14 cellular contexts compared by ENCODE assay signal in genomic region chr12:12582193-12582881, GRCh38. TPM values are rescaled to one million over a fixed set of nuclear protein-coding genes. Genes with fewer than 3 reads are reported as not detected.
A peak's percentile ranks its signal among the peaks of the same experiment; 100 is the strongest.
DNase-seq lines count a peak whose midpoint lies in the region; ATAC-seq and TF ChIP-seq lines count a peak whose summit lies in the region.
"Had no signal": no experiment of that assay in that cellular context is flagged by ENCODE, and none has a peak within 500 bp of the region (broad histone marks: within the 10 kb centered on the region; RNA-seq: fewer than 3 reads in every experiment).

No MANE protein-coding gene starts in this region.

- H3K9me3 Mint-ChIP-seq in Calu3 (ENCODE audit: low read depth, unreplicated experiment): no peaks in the 10 kb centered on the region
- H3K9me3 Mint-ChIP-seq: immature natural killer cell had no signal

- CTCF ChIA-PET in PC-9 (lab: Charles Lee) (no interaction called here), Calu3 (lab: Charles Lee) (interaction anchor here (0.6 kb wide), 1 partner anchor 39 kb away, joined by 3 read pairs; no protein-coding TSS in a partner anchor), SK-N-SH (lab: Yijun Ruan, JAX) (no interaction called here)

- BruUV-seq in PC-9 (replicated peaks; lab: Mats Ljungman, UMichigan) (no TSS peak), Calu3 (replicated peaks; lab: Mats Ljungman, UMichigan) (no TSS peak)

- TF ChIP-seq CTCF in PC-9 (conservative IDR thresholded peaks at IDR 0.05) (no peak), Calu3 (IDR thresholded peaks at IDR 0.05; ENCODE audit: unreplicated experiment) (no peak), SK-N-SH (IDR thresholded peaks at IDR 0.05) (no peak)

- no peaks in the 10 kb centered on the region for H3K36me3 ChIP-seq in PC-9 (ENCODE audit: low read depth)
- H3K36me3 ChIP-seq in urinary bladder (ENCODE audit: insufficient read depth): no peaks in the 10 kb centered on the region
- H3K36me3 ChIP-seq in SK-N-SH (replicated peaks in 1 of 2; ENCODE audit: control insufficient read depth in 1 of 2, insufficient read depth in 2 of 2, low read length in 1 of 2): no peaks in the 10 kb centered on the region
- H3K36me3 ChIP-seq: BE2C, pancreas had no signal

- H4K20me1 ChIP-seq in PC-9 (ENCODE audit: insufficient read depth) (no peaks in the 10 kb centered on the region), SK-N-SH (ENCODE audit: insufficient read depth) (no peaks in the 10 kb centered on the region)

- H3K9me2 ChIP-seq in PC-9 (ENCODE audit: insufficient read depth) (no peaks in the 10 kb centered on the region), SK-N-SH (no peaks in the 10 kb centered on the region)

- H3K79me2 ChIP-seq in PC-9 (ENCODE audit: low read depth) (no peaks in the 10 kb centered on the region), SK-N-SH (ENCODE audit: insufficient read depth) (no peaks in the 10 kb centered on the region)

- H2AFZ ChIP-seq in PC-9 (no peak overlapping the region), SK-N-SH (ENCODE audit: low read depth) (no peak overlapping the region)

- H3K4me3 Mint-ChIP-seq in Calu3 (ENCODE audit: low read depth, unreplicated experiment): no peak overlapping the region
- H3K4me3 Mint-ChIP-seq: activated naive CD8-positive, alpha-beta T cell; immature natural killer cell had no signal

- H3K36me3 Mint-ChIP-seq in Calu3 (ENCODE audit: insufficient read depth, unreplicated experiment): peaks cover 5% of the 10 kb centered on the region
- H3K36me3 Mint-ChIP-seq: activated naive CD8-positive, alpha-beta T cell; immature natural killer cell had no signal

- H3K27ac ChIP-seq in PC-9 (peak overlapping the region; percentile 91), urinary bladder (ENCODE audit: low read depth) (peak overlapping the region; percentile 2), SK-N-SH (ENCODE audit: low read depth in 2 of 2, low read length in 1 of 2) (no peak overlapping the region)

- no peak for TF ChIP-seq RAD21 in SK-N-SH (IDR thresholded peaks at IDR 0.05; ENCODE audit: low read length)

- peak; percentile 27 for ATAC-seq in HG02840 (IDR thresholded peaks at IDR 0.05; ENCODE audit: low FRiP score, unreplicated experiment)

- H3F3A ChIP-seq in PC-9 (ENCODE audit: insufficient read depth, low read depth) (peaks cover 31% of the 10 kb centered on the region), SK-N-SH (replicated peaks; ENCODE audit: insufficient read depth) (no peaks in the 10 kb centered on the region)

- POLR2A ChIA-PET in PC-9 (lab: Charles Lee; ENCODE audit: unreplicated experiment): interaction anchor here (0.6 kb wide), 1 partner anchor 76 kb away, joined by 3 read pairs; no protein-coding TSS in a partner anchor
- POLR2A ChIA-PET in SK-N-SH (lab: Yijun Ruan, JAX): no interaction called here

- H3K9me3 ChIP-seq in PC-9 (ENCODE audit: insufficient read depth, low read depth) (no peaks in the 10 kb centered on the region), SK-N-SH (no peaks in the 10 kb centered on the region)
- H3K9me3 ChIP-seq: BE2C, pancreas had no signal

- no peaks in the 10 kb centered on the region for H3K27me3 ChIP-seq in PC-9 (ENCODE audit: insufficient read depth, low read depth)
- no peaks in the 10 kb centered on the region for H3K27me3 ChIP-seq in SK-N-SH (ENCODE audit: insufficient read depth)
- H3K27me3 ChIP-seq: BE2C, pancreas had no signal

- intact Hi-C loops in PC-9 (cut with micrococcal nuclease; ENCODE audit: unreplicated experiment): no loop called here
- intact Hi-C loops in Calu3 (cut with micrococcal nuclease; ENCODE audit: unreplicated experiment): no loop called here

- H3K27ac Mint-ChIP-seq in Calu3 (ENCODE audit: unreplicated experiment): no peak overlapping the region
- H3K27ac Mint-ChIP-seq: activated naive CD8-positive, alpha-beta T cell; immature natural killer cell had no signal

- no peaks in the 10 kb centered on the region for H3K27me3 Mint-ChIP-seq in Calu3 (ENCODE audit: unreplicated experiment)
- H3K27me3 Mint-ChIP-seq: activated naive CD8-positive, alpha-beta T cell had no signal

- H3K4me1 ChIP-seq in PC-9 (replicated peaks; ENCODE audit: insufficient read depth) (peaks cover 64% of the 10 kb centered on the region), urinary bladder (ENCODE audit: insufficient read depth) (peaks cover 1% of the 10 kb centered on the region), SK-N-SH (ENCODE audit: control insufficient read depth in 1 of 2, insufficient read depth in 2 of 2, low read depth in 1 of 2, low read length in 1 of 2) (peaks cover 0 to 12% of the 10 kb centered on the region in 2 experiments; a peak in 2 of 4 replicates)
- H3K4me1 ChIP-seq: BE2C had no signal

- H3K4me2 ChIP-seq in PC-9: peak overlapping the region; percentile 72
- no peak overlapping the region for H3K4me2 ChIP-seq in SK-N-SH

- no peak for TF ChIP-seq EP300 in SK-N-SH (IDR thresholded peaks at IDR 0.05; ENCODE audit: borderline replicate concordance in 1 of 2, low read depth in 1 of 2, low read length in 1 of 2)

- 69% methylated on average over 4 of the region's 4 CpGs for WGBS in urinary bladder
- 88% methylated on average over 4 of the region's 4 CpGs for WGBS in SK-N-SH (ENCODE audit: low lambda C conversion rate)

- H3K4me1 Mint-ChIP-seq in Calu3 (ENCODE audit: low read depth, unreplicated experiment): peaks cover 45% of the 10 kb centered on the region
- H3K4me1 Mint-ChIP-seq: immature natural killer cell had no signal

- no peak overlapping the region for H3K9ac ChIP-seq in SK-N-SH

- peak; percentile 27 for DNase-seq in stimulated activated CD4-positive, alpha-beta T cell treated with anti-CD3 and anti-CD28 coated beads, Interleukin-15, amount 100 ng/mL, for 24 hours
- DNase-seq in stimulated activated CD4-positive, alpha-beta T cell treated with anti-CD3 and anti-CD28 coated beads, Interleukin-12 subunit alpha, Interleukin-12 subunit beta, amount 100 ng/mL, for 4 hours: no peak
- no peak for DNase-seq in PC-9
- no peak for DNase-seq in Calu3
- no peak for DNase-seq in SK-N-DZ (ENCODE audit: low spot score)
- DNase-seq in SK-N-SH: no peak
- DNase-seq: BE2C, immature natural killer cell, NCI-H226, pancreas, T1000 had no signal

- H3K4me3 ChIP-seq in PC-9 (no peak overlapping the region), urinary bladder (ENCODE audit: low read depth, low read length) (no peak overlapping the region), SK-N-SH (ENCODE audit: low read depth in 2 of 2, low read length in 1 of 2) (no peak overlapping the region)
- H3K4me3 ChIP-seq: pancreas had no signal

TF ChIP-seq in SK-N-SH, 30 proteins besides CTCF, POLR2A, EP300 and RAD21:
- TF ChIP-seq, protein P1, sequence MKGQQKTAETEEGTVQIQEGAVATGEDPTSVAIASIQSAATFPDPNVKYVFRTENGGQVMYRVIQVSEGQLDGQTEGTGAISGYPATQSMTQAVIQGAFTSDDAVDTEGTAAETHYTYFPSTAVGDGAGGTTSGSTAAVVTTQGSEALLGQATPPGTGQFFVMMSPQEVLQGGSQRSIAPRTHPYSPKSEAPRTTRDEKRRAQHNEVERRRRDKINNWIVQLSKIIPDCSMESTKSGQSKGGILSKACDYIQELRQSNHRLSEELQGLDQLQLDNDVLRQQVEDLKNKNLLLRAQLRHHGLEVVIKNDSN (IDR thresholded peaks at IDR 0.05; ENCODE audit: borderline replicate concordance, low read depth): no peak
- TF ChIP-seq, protein P2, sequence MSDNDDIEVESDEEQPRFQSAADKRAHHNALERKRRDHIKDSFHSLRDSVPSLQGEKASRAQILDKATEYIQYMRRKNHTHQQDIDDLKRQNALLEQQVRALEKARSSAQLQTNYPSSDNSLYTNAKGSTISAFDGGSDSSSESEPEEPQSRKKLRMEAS (IDR thresholded peaks at IDR 0.05; ENCODE audit: low read depth): no peak
- TF ChIP-seq CHD2 (IDR thresholded peaks at IDR 0.05; ENCODE audit: low read length, partially characterized antibody): no peak

RNA-seq across cellular contexts. Expression of gene DUSP16, which starts 19.7 kb away (rescaled TPM):
- 23.6 and 24.8 TPM in 2 replicates for total RNA-seq in PC-9 (2021)
- 31.8 TPM for total RNA-seq in urinary bladder
- 11.1 TPM for polyA plus RNA-seq in urinary bladder
- 23.4 and 25.8 TPM in 2 replicates for total RNA-seq in Calu3 (2022)
- polyA plus RNA-seq in SK-N-DZ (2014; cell fraction: cytosol; rRNA removed): 6.5 and 7.5 TPM in 2 replicates
- polyA plus RNA-seq in SK-N-DZ (2014; cell fraction: nucleus; rRNA removed): 4.2 and 4.4 TPM in 2 replicates
- 7.1 and 8.5 TPM in 2 replicates for polyA plus RNA-seq in SK-N-SH (2012; rRNA removed)
- 8.6 and 9.8 TPM in 2 replicates for polyA plus RNA-seq in SK-N-SH (2012; cell fraction: cytosol; rRNA removed)
- polyA plus RNA-seq in SK-N-SH (2012; cell fraction: nucleus; rRNA removed): 5.0 and 7.1 TPM in 2 replicates

RNA-seq across cellular contexts. Expression of gene CREBL2, which starts 29.3 kb away (rescaled TPM):
- 26.6 and 30.3 TPM in 2 replicates for total RNA-seq in PC-9 (2021)
- 39.0 TPM for total RNA-seq in urinary bladder
- polyA plus RNA-seq in urinary bladder: 29.7 TPM
- 17.0 and 20.4 TPM in 2 replicates for total RNA-seq in Calu3 (2022)
- polyA plus RNA-seq in SK-N-DZ (2014; cell fraction: cytosol; rRNA removed): 22.8 and 22.9 TPM in 2 replicates
- polyA plus RNA-seq in SK-N-DZ (2014; cell fraction: nucleus; rRNA removed): 8.3 and 9.1 TPM in 2 replicates
- polyA plus RNA-seq in SK-N-SH (2012; rRNA removed): 12.6 and 16.2 TPM in 2 replicates
- polyA plus RNA-seq in SK-N-SH (2012; cell fraction: cytosol; rRNA removed): 20.2 and 20.7 TPM in 2 replicates
- polyA plus RNA-seq in SK-N-SH (2012; cell fraction: nucleus; rRNA removed): 4.0 and 6.7 TPM in 2 replicates

Comparison
In these comparisons a context has a peak if more than half of its experiments do, and no peak if none do; other contexts are left out.
1. H3K27ac ChIP-seq: peak in PC-9 (single experiment) and urinary bladder (single experiment); none in SK-N-SH (0 of 2).